ENCODE assay signal across 11 cellular contexts in genomic region chr2:7168012-7168411, GRCh38.
"Had no signal": no experiment of that assay in that cellular context is flagged by ENCODE, and none has a peak within 500 bp of the region (broad histone marks: within the 10 kb centered on the region; RNA-seq: fewer than 3 reads in every experiment).

No MANE protein-coding gene starts in this region.

- FAIRE-seq: H1, H54 had no signal

- H3K4me1 Mint-ChIP-seq: GM23338 had no signal

- H3K36me3 ChIP-seq: HAP-1 had no signal

- H3K9ac ChIP-seq: GM23248 had no signal

- H3K27ac ChIP-seq: GM23248 had no signal

- H3K9me3 Mint-ChIP-seq: GM23338, H9 had no signal

- H3K27ac Mint-ChIP-seq: GM23338, H9, HFFc6 had no signal

- H3K4me3 Mint-ChIP-seq: GM23338, H9, HFFc6 had no signal

- ATAC-seq: GM23338, HCT116 had no signal

- H3K4me3 ChIP-seq: GM23248, GM23338, HAP-1 had no signal

- H2AFZ ChIP-seq: GM23248 had no signal

- H3K4me1 ChIP-seq: HAP-1 had no signal

- H3K4me2 ChIP-seq: GM23338 had no signal

- H3K9me3 ChIP-seq: HAP-1 had no signal

- DNase-seq: GM23248, GOT3, H7, H9, HCEC 1CT, HFFc6 had no signal
